15 cellular contexts compared by ENCODE assay signal in the genomic region with DNA sequence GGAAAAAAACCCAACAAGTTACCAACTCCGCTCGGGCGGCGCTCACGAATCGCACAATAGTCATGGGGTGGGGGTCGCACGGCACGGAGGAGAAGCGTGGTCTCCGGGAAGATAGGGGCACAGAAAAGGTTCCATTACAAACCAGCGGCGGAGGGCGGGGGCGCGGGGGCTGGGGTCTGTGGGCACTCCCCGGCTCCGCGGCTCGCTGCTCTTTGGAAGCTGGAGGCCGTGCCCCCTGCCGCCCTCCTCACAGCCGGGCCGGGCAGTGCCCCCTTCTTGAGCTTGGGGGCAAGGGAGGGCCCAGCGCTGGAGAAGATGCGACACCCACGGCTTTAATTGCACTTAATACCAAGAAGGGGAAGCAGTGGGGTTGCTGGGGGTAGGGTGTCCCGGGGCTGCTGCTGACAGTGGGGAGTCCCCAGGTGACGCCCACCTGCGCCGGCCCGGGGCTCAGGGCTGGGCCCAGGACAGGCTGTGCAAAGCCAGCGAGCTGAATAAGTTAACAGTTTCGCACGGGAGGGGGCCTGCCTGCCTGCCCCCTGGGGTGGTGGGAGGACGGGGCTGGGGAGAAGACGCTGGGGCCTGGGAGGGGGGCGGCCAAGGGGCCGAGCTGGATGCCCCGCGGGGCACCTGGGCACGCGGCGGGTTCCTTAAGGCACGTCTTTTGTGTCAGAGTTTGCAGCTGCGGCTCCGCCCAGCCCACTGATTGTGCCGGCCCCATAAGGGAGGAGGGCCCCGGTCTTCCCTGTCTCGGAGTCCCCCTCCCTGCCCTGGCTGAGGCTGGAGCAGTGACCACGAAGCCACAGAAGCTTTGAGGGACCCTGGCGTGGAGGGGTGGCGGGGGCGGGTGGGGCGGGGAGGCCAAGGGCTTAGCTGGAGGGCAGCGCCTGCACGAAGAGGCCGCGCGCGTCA. TPM values are rescaled to one million over a fixed set of nuclear protein-coding genes. Genes with fewer than 3 reads are reported as not detected.
DNase-seq lines count a peak whose midpoint lies in the region; ATAC-seq, FAIRE-seq and TF ChIP-seq lines count a peak whose summit lies in the region.
"Had no signal": no experiment of that assay in that cellular context is flagged by ENCODE, and none has a peak within 500 bp of the region (broad histone marks: within the 10 kb centered on the region; RNA-seq: fewer than 3 reads in every experiment).

No MANE protein-coding gene starts in this region.

- H3K23ac ChIP-seq in H1 (ENCODE audit: insufficient read length) (no peak overlapping the region), mesenchymal stem cell (ENCODE audit: low read length in 2 of 2) (no peak overlapping the region)

- ATAC-seq in heart right ventricle (peak in 2 of 8 donors; percentile 4 to 20), aorta (ENCODE audit: low FRiP score) (peak; percentile 13), GM18498 (IDR thresholded peaks at IDR 0.05; ENCODE audit: unreplicated experiment) (no peak)
- ATAC-seq: upper lobe of right lung had no signal

- peak overlapping the region in 6 of 10 donors; percentile 8 to 33 (median 16) for H3K4me3 ChIP-seq in heart right ventricle
- peak overlapping the region in 1 of 2 donors; percentile 37 for H3K4me3 ChIP-seq in right atrium auricular region
- peak overlapping the region; percentile 25 to 66 (median 52); a peak in 7 of 8 replicates for H3K4me3 ChIP-seq in H1 (ENCODE audit: extremely low read depth in 1 of 4, insufficient read depth in 2 of 4, low read depth in 3 of 4, low read length in 4 of 4)
- no peak overlapping the region for H3K4me3 ChIP-seq in mesenchymal stem cell (ENCODE audit: insufficient read depth in 1 of 2, low read depth in 1 of 2, low read length in 2 of 2)
- no peak overlapping the region for H3K4me3 ChIP-seq in aorta (ENCODE audit: low read length in 2 of 2)
- H3K4me3 ChIP-seq in spleen = no peak overlapping the region
- H3K4me3 ChIP-seq: upper lobe of right lung had no signal

- no peak for TF ChIP-seq EP300 in H1 (IDR thresholded peaks at IDR 0.05; ENCODE audit: borderline replicate concordance in 1 of 2, low read depth in 2 of 2, low read length in 2 of 2)

- TF ChIP-seq CTCF in heart right ventricle (IDR thresholded peaks at IDR 0.05) (no peak), right atrium auricular region (IDR thresholded peaks at IDR 0.05) (no peak), H1 (IDR thresholded peaks at IDR 0.05; ENCODE audit: control extremely low read depth in 1 of 3, insufficient read depth in 1 of 3, low read depth in 1 of 3, low read length in 3 of 3) (no peak), spleen (IDR thresholded peaks at IDR 0.05 in 8 of 11, conservative IDR thresholded peaks at IDR 0.05 in 3 of 11) (no peak)

- no peak overlapping the region for H3K56ac ChIP-seq in H1 (replicated peaks; ENCODE audit: insufficient read length, low read depth, low read length)

- H3K79me1 ChIP-seq in H1 (ENCODE audit: low read depth, low read length) (no peaks in the 10 kb centered on the region; the same call in 1 of the 2 replicates), mesenchymal stem cell (replicated peaks; ENCODE audit: low read length, poor library complexity, severe bottlenecking) (peaks cover 20% of the 10 kb centered on the region)

- no peak overlapping the region for H2BK12ac ChIP-seq in H1 (ENCODE audit: low read depth, low read length)
- no peak overlapping the region for H2BK12ac ChIP-seq in mesenchymal stem cell (ENCODE audit: low read length in 2 of 2)

- H3K4ac ChIP-seq in H1 (replicated peaks; ENCODE audit: insufficient read length, low read depth, low read length) (no peak overlapping the region), mesenchymal stem cell (ENCODE audit: low read depth in 1 of 2, low read length in 2 of 2) (no peak overlapping the region)

- H3K23me2 ChIP-seq in H1 (ENCODE audit: low read depth, low read length) = peaks cover 13% of the 10 kb centered on the region; the same call in 1 of the 2 replicates

- WGBS in heart right ventricle, 2 donors = 75 to 77% methylated on average over 51 to 61 of the region's 61 CpGs
- WGBS in H1 (ENCODE audit: extremely low coverage in 1 of 2, insufficient coverage in 1 of 2, insufficient read length in 1 of 2, insufficient replicate concordance in 2 of 2, low coverage in 1 of 2, low lambda C conversion rate in 2 of 2, missing lambda C conversion rate in 1 of 2), 2 experiments = 36% methylated on average over 26 of the region's 61 CpGs; no CpG with 5 or more reads in 1 of the 2 experiments
- WGBS in mesenchymal stem cell = 65% methylated on average over 47 of the region's 61 CpGs
- WGBS in aorta, 2 donors = 74 to 75% methylated on average over 53 to 61 of the region's 61 CpGs
- 81 to 91% (median 87%) methylated on average over 32 to 61 of the region's 61 CpGs for WGBS in spleen, 5 donors

- TF ChIP-seq RAD21 in H1 (IDR thresholded peaks at IDR 0.05 in 1 of 2, conservative IDR thresholded peaks at IDR 0.05 in 1 of 2; ENCODE audit: low read depth in 2 of 2, low read length in 2 of 2) = no peak

- CTCF ChIA-PET in H1 (lab: Charles Lee; ENCODE audit: partially characterized antibody) = interaction anchor here (0.7 to 7.8 kb wide), 21 partner anchors 9 to 111 kb away, joined by 3 to 77 read pairs (median 5); partner anchors contain the start of genes IL27RA, MISP3 and PODNL1

- no peaks in the 10 kb centered on the region for H3K9me3 ChIP-seq in heart right ventricle
- H3K9me3 ChIP-seq in right atrium auricular region = no peaks in the 10 kb centered on the region
- H3K9me3 ChIP-seq in H1 (ENCODE audit: insufficient read depth in 2 of 2, low read depth in 1 of 2, low read length in 1 of 2) = no peaks in the 10 kb centered on the region
- no peaks in the 10 kb centered on the region for H3K9me3 ChIP-seq in mesenchymal stem cell (ENCODE audit: control insufficient read depth, low read length)
- H3K9me3 ChIP-seq in aorta (ENCODE audit: control insufficient read depth, low read length) = no peaks in the 10 kb centered on the region
- no peaks in the 10 kb centered on the region for H3K9me3 ChIP-seq in spleen
- H3K9me3 ChIP-seq: upper lobe of right lung had no signal

- H4K91ac ChIP-seq in H1 (replicated peaks; ENCODE audit: insufficient read length, low read length) (no peak overlapping the region), mesenchymal stem cell (ENCODE audit: low read length) (no peak overlapping the region)

- peaks cover 0 to 3% of the 10 kb centered on the region in 2 experiments for H4K20me1 ChIP-seq in H1 (replicated peaks in 1 of 2; ENCODE audit: control insufficient read depth in 1 of 2, insufficient read depth in 2 of 2, low read length in 2 of 2)

- H3K9ac ChIP-seq in H1 (replicated peaks in 1 of 4; ENCODE audit: extremely low read depth in 1 of 4, low read depth in 3 of 4, low read length in 3 of 4) = peak overlapping the region in 1 of 4 experiments; percentile 51; a peak in 2 of 7 replicates
- no peak overlapping the region for H3K9ac ChIP-seq in mesenchymal stem cell (ENCODE audit: low read length)

- POLR2A ChIA-PET in H1 (lab: Charles Lee; ENCODE audit: partially characterized antibody) = interaction anchor here (0.6 to 4.8 kb wide), 31 partner anchors 8 to 195 kb away, joined by 3 to 48 read pairs (median 4); partner anchors contain the start of genes BRME1, DCAF15, IL27RA and PODNL1

- H2AFZ ChIP-seq in H1 (ENCODE audit: low read length) (no peak overlapping the region), mesenchymal stem cell (ENCODE audit: low read depth, low read length) (no peak overlapping the region)

- no peaks in the 10 kb centered on the region for H3K27me3 ChIP-seq in heart right ventricle
- H3K27me3 ChIP-seq in right atrium auricular region = no peaks in the 10 kb centered on the region
- peaks cover 0 to 4% (median 0%) of the 10 kb centered on the region in 4 experiments; a peak in 2 of 7 replicates for H3K27me3 ChIP-seq in H1 (replicated peaks in 1 of 4; ENCODE audit: control insufficient read depth in 3 of 4, extremely low read depth in 1 of 4, insufficient read depth in 3 of 4, low read length in 3 of 4)
- H3K27me3 ChIP-seq in mesenchymal stem cell (ENCODE audit: control insufficient read depth in 1 of 2, insufficient read depth in 1 of 2, low read length in 2 of 2) = no peaks in the 10 kb centered on the region
- no peaks in the 10 kb centered on the region for H3K27me3 ChIP-seq in aorta (ENCODE audit: control insufficient read depth in 1 of 2, insufficient read depth in 2 of 2, low read length in 1 of 2)
- no peaks in the 10 kb centered on the region for H3K27me3 ChIP-seq in spleen (replicated peaks in 1 of 7)
- H3K27me3 ChIP-seq: upper lobe of right lung had no signal

- H3K36me3 ChIP-seq in heart right ventricle = peaks cover 0 to 100% (median 50%) of the 10 kb centered on the region in 9 donors
- peaks cover 50% of the 10 kb centered on the region for H3K36me3 ChIP-seq in right atrium auricular region
- peaks cover 3 to 29% (median 24%) of the 10 kb centered on the region in 4 experiments; a peak in 6 of 8 replicates for H3K36me3 ChIP-seq in H1 (ENCODE audit: control insufficient read depth in 2 of 4, insufficient read depth in 4 of 4, low read length in 3 of 4)
- H3K36me3 ChIP-seq in mesenchymal stem cell (ENCODE audit: control insufficient read depth in 1 of 2, insufficient read depth in 2 of 2, low read depth in 1 of 2, low read length in 2 of 2) = peaks cover 52 to 86% of the 10 kb centered on the region in 2 experiments
- H3K36me3 ChIP-seq in aorta (ENCODE audit: control insufficient read depth in 1 of 2, insufficient read depth in 2 of 2, low read length in 1 of 2) = peaks cover 0 to 2% of the 10 kb centered on the region in 2 donors
- peaks cover 0 to 100% (median 97%) of the 10 kb centered on the region in 6 donors for H3K36me3 ChIP-seq in spleen

- TF ChIP-seq POLR2A in H1 (IDR thresholded peaks at IDR 0.05; ENCODE audit: control extremely low read depth in 1 of 2, low read depth in 2 of 2, low read length in 2 of 2) = no peak
- TF ChIP-seq POLR2A in spleen (IDR thresholded peaks at IDR 0.05) = no peak

- no peak overlapping the region; the same call in 1 of the 2 replicates for H3K18ac ChIP-seq in H1 (ENCODE audit: extremely low read depth, low read length)
- peak overlapping the region in 1 of 2 experiments; percentile 42 for H3K18ac ChIP-seq in mesenchymal stem cell (ENCODE audit: low read depth in 1 of 2, low read length in 2 of 2)

- peak overlapping the region; percentile 66 to 98 for H3K4me2 ChIP-seq in H1 (ENCODE audit: insufficient read depth in 1 of 2, low read depth in 2 of 2, low read length in 2 of 2)
- peak overlapping the region; percentile 49 for H3K4me2 ChIP-seq in mesenchymal stem cell (ENCODE audit: low read length, poor library complexity, severe bottlenecking)

- H2BK5ac ChIP-seq in H1 (ENCODE audit: low read depth, low read length) (no peak overlapping the region), mesenchymal stem cell (ENCODE audit: low read depth, low read length, poor library complexity, severe bottlenecking) (no peak overlapping the region)

- H4K5ac ChIP-seq in H1 (ENCODE audit: insufficient read length, low read depth, low read length) = no peak overlapping the region

- peaks cover 0 to 16% (median 0%) of the 10 kb centered on the region in 9 donors for H3K4me1 ChIP-seq in heart right ventricle
- H3K4me1 ChIP-seq in right atrium auricular region = peaks cover 0 to 11% of the 10 kb centered on the region in 2 donors
- peaks cover 0 to 9% (median 4%) of the 10 kb centered on the region in 4 experiments; a peak in 4 of 7 replicates for H3K4me1 ChIP-seq in H1 (replicated peaks in 1 of 4; ENCODE audit: control insufficient read depth in 3 of 4, insufficient read depth in 4 of 4, low read length in 3 of 4)
- peaks cover 29% of the 10 kb centered on the region for H3K4me1 ChIP-seq in mesenchymal stem cell (ENCODE audit: control insufficient read depth, insufficient read depth, low read depth, low read length)
- no peaks in the 10 kb centered on the region for H3K4me1 ChIP-seq in aorta (ENCODE audit: control insufficient read depth in 1 of 2, insufficient read depth in 2 of 2, low read length in 2 of 2)
- H3K4me1 ChIP-seq in spleen = no peaks in the 10 kb centered on the region
- H3K4me1 ChIP-seq: upper lobe of right lung had no signal

- H2BK120ac ChIP-seq in H1 (replicated peaks; ENCODE audit: low read depth, low read length) = no peak overlapping the region
- H2BK120ac ChIP-seq in mesenchymal stem cell (ENCODE audit: low read depth, low read length) = no peak overlapping the region

- H2BK20ac ChIP-seq in H1 (ENCODE audit: low read length) = no peak overlapping the region

- intact Hi-C loops in heart right ventricle (cut with DNase I) = loop anchor here in 1 of 10 donors (10.0 kb wide), 1 partner anchor 83 kb away; no protein-coding TSS in a partner anchor
- intact Hi-C loops in aorta (cut with DNase I) = no loop called here
- intact Hi-C loops in spleen (cut with DNase I; ENCODE audit: low total_unique reads) = no loop called here

- DNase-seq in heart right ventricle (no peak), right atrium auricular region (ENCODE audit: low spot score) (no peak), H1 (ENCODE audit: low read depth in 1 of 2, low spot score in 2 of 2) (peak in 1 of 2 experiments; percentile 74), mesenchymal stem cell (peak; percentile 24), aorta (peak; percentile 53 to 79), spleen (no peak), NCI-H446 (lab: John Stamatoyannopoulos, UW) (no peak)
- DNase-seq: activated CD4-positive, alpha-beta T cell treated with anti-CD3 and anti-CD28 coated beads, Interleukin-2, amount 50 U/mL, for 48 hours; naive B cell; NCI-H446 treated with DMSO at 0.1 percent for 48 hours; T-helper 9 cell; upper lobe of right lung had no signal

- no peak overlapping the region for H3K14ac ChIP-seq in H1 (ENCODE audit: insufficient read length)
- no peak overlapping the region for H3K14ac ChIP-seq in mesenchymal stem cell (ENCODE audit: low read length in 2 of 2)

- H2BK15ac ChIP-seq in H1 (ENCODE audit: low read length) (no peak overlapping the region), mesenchymal stem cell (ENCODE audit: low read depth, poor library complexity, severe bottlenecking) (no peak overlapping the region)

- H2AK5ac ChIP-seq in H1 (ENCODE audit: low read depth, low read length) (no peak overlapping the region), mesenchymal stem cell (ENCODE audit: low read length, severe bottlenecking) (no peak overlapping the region)

- H3K27ac ChIP-seq in heart right ventricle (no peak overlapping the region), right atrium auricular region (no peak overlapping the region), H1 (ENCODE audit: low read depth, low read length) (no peak overlapping the region), mesenchymal stem cell (ENCODE audit: low read length, poor library complexity, severe bottlenecking) (no peak overlapping the region), aorta (ENCODE audit: low read depth in 1 of 2, low read length in 2 of 2) (no peak overlapping the region), spleen (no peak overlapping the region)
- H3K27ac ChIP-seq: upper lobe of right lung had no signal

- no peak for FAIRE-seq in H1 (lab: Jason Lieb, UNC)
- FAIRE-seq: D721Med, islet of Langerhans had no signal

- H3K79me2 ChIP-seq in H1 (ENCODE audit: control insufficient read depth in 1 of 2, insufficient read depth in 2 of 2, low read length in 2 of 2) = no peaks in the 10 kb centered on the region

- H4K8ac ChIP-seq in H1 (ENCODE audit: extremely low read depth, insufficient read depth, low read length) (peak overlapping the region; percentile 64; the same call in 1 of the 2 replicates), mesenchymal stem cell (ENCODE audit: low read length) (no peak overlapping the region)

RNA-seq across cellular contexts. Expression of gene DCAF15, which starts 9.8 kb away (rescaled TPM):
- 10 to 100 TPM; 15.5 to 21.2 (median 17.8) TPM for total RNA-seq in heart right ventricle
- 10 to 100 TPM; 26.8 to 50.0 TPM for polyA plus RNA-seq in heart right ventricle
- total RNA-seq in right atrium auricular region = 10 to 100 TPM; 10.6 to 12.2 TPM
- total RNA-seq in H1 (2021; fragmentation: NEBNext Ultra II Directional; extraction: Animal tissue kit (Norgen Biotek cat#: 25700)) = 68.7 and 77.1 TPM in 2 replicates
- 80.8 and 127 TPM in 2 replicates for polyA plus RNA-seq in H1 (2011; rRNA removed)
- 69.0 TPM for polyA plus RNA-seq in H1 (2011; cell fraction: cytosol; rRNA removed)
- 277 TPM for polyA plus RNA-seq in H1 (2011; cell fraction: nucleus; rRNA removed)
- polyA plus RNA-seq in H1 (2012, experiment 1 of 2) = 53.4 to 97.6 TPM (median 89.3 TPM) in 4 replicates
- 56.8 TPM for polyA plus RNA-seq in H1 (2012, experiment 2 of 2)
- 47.2 TPM for polyA plus RNA-seq in H1 (2013, experiment 1 of 2)
- polyA plus RNA-seq in H1 (2013, experiment 2 of 2) = 42.2 TPM
- polyA minus RNA-seq in H1 (2011; rRNA and poly(A)+ RNA removed) = 36.7 and 59.9 TPM in 2 replicates
- 32.1 TPM for polyA minus RNA-seq in H1 (2011; cell fraction: cytosol; rRNA and poly(A)+ RNA removed)
- 66.5 TPM for polyA minus RNA-seq in H1 (2011; cell fraction: nucleus; rRNA and poly(A)+ RNA removed)
- polyA plus RNA-seq in mesenchymal stem cell (2013, experiment 1 of 2) = 14.8 TPM
- polyA plus RNA-seq in mesenchymal stem cell (2013, experiment 2 of 2) = 14.2 TPM
- 10 to 100 TPM; 21.8 to 25.3 TPM for total RNA-seq in aorta
- polyA plus RNA-seq in aorta = 10 to 100 TPM in 1 of 2 donors, 1 to 10 TPM in 1; 8.8 to 41.4 TPM
- total RNA-seq in spleen = 10 to 100 TPM; 27.7 to 58.6 (median 43.2) TPM
- 10 to 100 TPM; 44.7 to 84.9 (median 79.0) TPM for polyA plus RNA-seq in spleen

RNA-seq across cellular contexts. Expression of gene PODNL1, which starts 23.9 kb away (rescaled TPM):
- total RNA-seq in heart right ventricle (1 to 10 TPM in 7 of 10 donors, under 1 TPM in 3; 0.76 to 6.2 (median 1.8) TPM), right atrium auricular region (1 to 10 TPM in 1 of 2 donors, under 1 TPM in 1; 0.47 to 1.1 TPM), aorta (1 to 10 TPM; 4.3 to 9.8 TPM), spleen (1 to 10 TPM in 2 of 7 donors, under 1 TPM in 4, not detected in 1; 0.19 to 3.0 (median 0.79) TPM)
- polyA plus RNA-seq in heart right ventricle (1 to 10 TPM in 1 of 2 donors, under 1 TPM in 1; 0.90 to 2.3 TPM), H1 (2011; rRNA removed) (1.0 and 2.3 TPM in 2 replicates), aorta (10 to 100 TPM in 1 of 2 donors, 1 to 10 TPM in 1; 2.5 to 18.9 TPM), spleen (under 1 TPM; 0.20 to 0.54 (median 0.41) TPM)
- total RNA-seq in H1 (2021; fragmentation: NEBNext Ultra II Directional; extraction: Animal tissue kit (Norgen Biotek cat#: 25700)) = 0.75 and 1.5 TPM in 2 replicates
- polyA plus RNA-seq in H1 (2011; cell fraction: cytosol; rRNA removed) = 1.8 TPM
- polyA plus RNA-seq in H1 (2011; cell fraction: nucleus; rRNA removed) = 2.7 TPM
- polyA plus RNA-seq in H1 (2012, experiment 1 of 2) = 0.61 to 2.0 TPM (median 1.5 TPM) in 4 replicates
- 1.7 TPM for polyA plus RNA-seq in H1 (2012, experiment 2 of 2)
- polyA plus RNA-seq in H1 (2013, experiment 1 of 2) = 0.18 TPM
- 0.68 TPM for polyA plus RNA-seq in H1 (2013, experiment 2 of 2)
- 0.22 TPM in 1 of 2 replicates, not detected in the other for polyA minus RNA-seq in H1 (2011; rRNA and poly(A)+ RNA removed)
- not detected for polyA minus RNA-seq in H1 (2011; cell fraction: cytosol; rRNA and poly(A)+ RNA removed)
- 1.2 TPM for polyA minus RNA-seq in H1 (2011; cell fraction: nucleus; rRNA and poly(A)+ RNA removed)
- polyA plus RNA-seq in mesenchymal stem cell (2013, experiment 1 of 2) = 4.7 TPM
- 3.7 TPM for polyA plus RNA-seq in mesenchymal stem cell (2013, experiment 2 of 2)

RNA-seq across cellular contexts. Expression of gene RFX1, which starts 44.0 kb away (rescaled TPM):
- total RNA-seq in heart right ventricle = 10 to 100 TPM; 10.4 to 15.8 (median 12.0) TPM
- 1 to 10 TPM; 2.7 to 5.9 TPM for polyA plus RNA-seq in heart right ventricle
- 1 to 10 TPM; 3.2 to 5.2 TPM for total RNA-seq in right atrium auricular region
- total RNA-seq in H1 (2021; fragmentation: NEBNext Ultra II Directional; extraction: Animal tissue kit (Norgen Biotek cat#: 25700)) = 16.1 and 17.0 TPM in 2 replicates
- 4.9 and 10.4 TPM in 2 replicates for polyA plus RNA-seq in H1 (2011; rRNA removed)
- polyA plus RNA-seq in H1 (2011; cell fraction: cytosol; rRNA removed) = 3.4 TPM
- polyA plus RNA-seq in H1 (2011; cell fraction: nucleus; rRNA removed) = 13.6 TPM
- 10.7 to 19.4 TPM (median 17.4 TPM) in 4 replicates for polyA plus RNA-seq in H1 (2012, experiment 1 of 2)
- 11.3 TPM for polyA plus RNA-seq in H1 (2012, experiment 2 of 2)
- 8.7 TPM for polyA plus RNA-seq in H1 (2013, experiment 1 of 2)
- 8.1 TPM for polyA plus RNA-seq in H1 (2013, experiment 2 of 2)
- polyA minus RNA-seq in H1 (2011; rRNA and poly(A)+ RNA removed) = 1.9 and 2.7 TPM in 2 replicates
- 19.2 TPM for polyA minus RNA-seq in H1 (2011; cell fraction: cytosol; rRNA and poly(A)+ RNA removed)
- 9.3 TPM for polyA minus RNA-seq in H1 (2011; cell fraction: nucleus; rRNA and poly(A)+ RNA removed)
- polyA plus RNA-seq in mesenchymal stem cell (2013, experiment 1 of 2) = 6.8 TPM
- polyA plus RNA-seq in mesenchymal stem cell (2013, experiment 2 of 2) = 6.4 TPM
- total RNA-seq in aorta = 10 to 100 TPM; 11.6 to 17.7 TPM
- polyA plus RNA-seq in aorta = 1 to 10 TPM; 1.9 to 4.6 TPM
- total RNA-seq in spleen = 10 to 100 TPM in 5 of 7 donors, 1 to 10 TPM in 2; 9.2 to 22.4 (median 17.9) TPM
- 1 to 10 TPM; 2.2 to 8.0 (median 4.2) TPM for polyA plus RNA-seq in spleen

RNA-seq across cellular contexts. Expression of gene CC2D1A, which starts 56.1 kb away (rescaled TPM):
- total RNA-seq in heart right ventricle (10 to 100 TPM; 13.2 to 30.2 (median 19.0) TPM), right atrium auricular region (10 to 100 TPM; 16.1 to 22.6 TPM), aorta (10 to 100 TPM; 26.9 to 37.2 TPM), spleen (10 to 100 TPM; 26.2 to 40.1 (median 28.8) TPM)
- polyA plus RNA-seq in heart right ventricle (10 to 100 TPM; 16.5 to 49.8 TPM), H1 (2011; rRNA removed) (12.5 and 20.5 TPM in 2 replicates), aorta (10 to 100 TPM; 22.3 to 67.6 TPM), spleen (10 to 100 TPM; 13.0 to 27.2 (median 24.5) TPM)
- total RNA-seq in H1 (2021; fragmentation: NEBNext Ultra II Directional; extraction: Animal tissue kit (Norgen Biotek cat#: 25700)) = 33.0 and 36.4 TPM in 2 replicates
- polyA plus RNA-seq in H1 (2011; cell fraction: cytosol; rRNA removed) = 17.1 TPM
- polyA plus RNA-seq in H1 (2011; cell fraction: nucleus; rRNA removed) = 71.1 TPM
- polyA plus RNA-seq in H1 (2012, experiment 1 of 2) = 20.2 to 39.2 TPM (median 31.7 TPM) in 4 replicates
- 21.2 TPM for polyA plus RNA-seq in H1 (2012, experiment 2 of 2)
- polyA plus RNA-seq in H1 (2013, experiment 1 of 2) = 17.9 TPM
- 16.1 TPM for polyA plus RNA-seq in H1 (2013, experiment 2 of 2)
- polyA minus RNA-seq in H1 (2011; rRNA and poly(A)+ RNA removed) = 15.8 and 22.9 TPM in 2 replicates
- polyA minus RNA-seq in H1 (2011; cell fraction: cytosol; rRNA and poly(A)+ RNA removed) = 17.1 TPM
- polyA minus RNA-seq in H1 (2011; cell fraction: nucleus; rRNA and poly(A)+ RNA removed) = 19.3 TPM
- 15.2 TPM for polyA plus RNA-seq in mesenchymal stem cell (2013, experiment 1 of 2)
- polyA plus RNA-seq in mesenchymal stem cell (2013, experiment 2 of 2) = 15.0 TPM

RNA-seq across cellular contexts. Expression of gene BRME1, which starts 56.2 kb away (rescaled TPM):
- under 1 TPM in 8 of 10 donors, not detected in 2; 0.19 to 0.88 (median 0.63) TPM for total RNA-seq in heart right ventricle
- polyA plus RNA-seq in heart right ventricle = 1 to 10 TPM in 1 of 2 donors, under 1 TPM in 1; 0.38 to 2.0 TPM
- total RNA-seq in right atrium auricular region = under 1 TPM; 0.28 to 0.70 TPM
- total RNA-seq in H1 (2021; fragmentation: NEBNext Ultra II Directional; extraction: Animal tissue kit (Norgen Biotek cat#: 25700)) = 4.6 and 4.7 TPM in 2 replicates
- 4.6 and 6.0 TPM in 2 replicates for polyA plus RNA-seq in H1 (2011; rRNA removed)
- polyA plus RNA-seq in H1 (2011; cell fraction: cytosol; rRNA removed) = 5.2 TPM
- 12.9 TPM for polyA plus RNA-seq in H1 (2011; cell fraction: nucleus; rRNA removed)
- polyA plus RNA-seq in H1 (2012, experiment 1 of 2) = 2.8 to 5.0 TPM (median 3.9 TPM) in 4 replicates
- 3.1 TPM for polyA plus RNA-seq in H1 (2012, experiment 2 of 2)
- polyA plus RNA-seq in H1 (2013, experiment 1 of 2) = 3.8 TPM
- polyA plus RNA-seq in H1 (2013, experiment 2 of 2) = 3.4 TPM
- 2.5 and 3.4 TPM in 2 replicates for polyA minus RNA-seq in H1 (2011; rRNA and poly(A)+ RNA removed)
- 3.8 TPM for polyA minus RNA-seq in H1 (2011; cell fraction: cytosol; rRNA and poly(A)+ RNA removed)
- polyA minus RNA-seq in H1 (2011; cell fraction: nucleus; rRNA and poly(A)+ RNA removed) = 7.3 TPM
- polyA plus RNA-seq in mesenchymal stem cell (2013, experiment 1 of 2) = 0.22 TPM
- 0.22 TPM for polyA plus RNA-seq in mesenchymal stem cell (2013, experiment 2 of 2)
- total RNA-seq in aorta = 1 to 10 TPM; 2.0 to 2.3 TPM
- 1 to 10 TPM; 1.8 to 3.1 TPM for polyA plus RNA-seq in aorta
- 1 to 10 TPM in 6 of 7 donors, under 1 TPM in 1; 0.97 to 3.5 (median 2.1) TPM for total RNA-seq in spleen
- 1 to 10 TPM; 1.3 to 3.8 (median 2.7) TPM for polyA plus RNA-seq in spleen

Comparison
In these comparisons a context has a peak if more than half of its experiments do, and no peak if none do; other contexts are left out.
1. DNase-seq: peak in mesenchymal stem cell (single experiment) and aorta (2 of 2); none in heart right ventricle (0 of 2), right atrium auricular region (single experiment), spleen (single experiment) and NCI-H446 (0 of 2).
2. H3K4me3 ChIP-seq: peak in heart right ventricle (6 of 10) and H1 (4 of 4); none in mesenchymal stem cell (0 of 2), aorta (0 of 2) and spleen (0 of 8).